ENCODE assay signal across 8 cellular contexts in the genomic region with DNA sequence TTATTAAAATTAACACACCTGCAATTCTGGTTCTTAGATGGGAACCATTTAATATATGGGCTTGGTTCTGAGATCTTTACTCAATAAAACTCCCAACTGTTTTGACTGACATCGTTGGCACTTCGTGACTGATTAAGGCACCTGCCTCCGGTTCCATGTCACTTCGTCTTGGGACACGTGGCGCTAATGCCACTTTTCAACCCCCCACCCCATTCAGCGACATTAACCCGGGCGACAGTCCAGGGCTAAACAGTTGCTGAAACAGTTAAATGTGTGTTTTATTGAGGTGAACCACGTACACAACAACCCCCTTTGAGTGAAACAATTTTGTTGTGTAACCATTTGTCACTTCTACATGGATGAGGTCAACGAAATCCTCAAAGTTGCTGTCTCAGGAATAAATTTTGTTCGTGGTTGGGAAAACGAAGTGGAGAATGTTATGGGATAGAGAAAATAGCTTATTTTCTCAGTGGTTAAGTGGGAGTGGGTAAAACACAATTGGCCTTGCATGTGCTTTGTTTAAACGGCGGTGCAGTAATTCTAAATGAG. TPM values are rescaled to one million over a fixed set of nuclear protein-coding genes. Genes with fewer than 3 reads are reported as not detected.
DNase-seq lines count a peak whose midpoint lies in the region; ATAC-seq and TF ChIP-seq lines count a peak whose summit lies in the region.

No MANE protein-coding gene starts in this region.

- H3K36me3 Mint-ChIP-seq in activated naive CD4-positive, alpha-beta T cell treated with anti-CD3 and anti-CD28 coated beads for 36 hours (ENCODE audit: low read depth) = no peaks in the 10 kb centered on the region

- H3K27me3 ChIP-seq in adrenal gland (no peaks in the 10 kb centered on the region), right lobe of liver (no peaks in the 10 kb centered on the region), transverse colon (no peaks in the 10 kb centered on the region)

- no peak for ATAC-seq in right lobe of liver
- no peak for ATAC-seq in GM21390 (IDR thresholded peaks at IDR 0.05; ENCODE audit: unreplicated experiment)
- ATAC-seq in HG03565 (IDR thresholded peaks at IDR 0.05; ENCODE audit: unreplicated experiment) = no peak

- H3K27ac Mint-ChIP-seq in activated naive CD4-positive, alpha-beta T cell treated with anti-CD3 and anti-CD28 coated beads for 36 hours = peak overlapping the region; percentile 87

- no peak for DNase-seq in activated naive CD4-positive, alpha-beta T cell treated with anti-CD3 and anti-CD28 coated beads for 36 hours
- no peak for DNase-seq in activated naive CD4-positive, alpha-beta T cell (lab: John Stamatoyannopoulos, UW)
- DNase-seq in adrenal gland (peak in 1 of 7 donors; percentile 39), right lobe of liver (peak in 1 of 3 donors; percentile 56), transverse colon (no peak), NK-92 (lab: John Stamatoyannopoulos, UW; ENCODE audit: unreplicated experiment) (no peak)

- no peaks in the 10 kb centered on the region for H3K9me3 Mint-ChIP-seq in activated naive CD4-positive, alpha-beta T cell treated with anti-CD3 and anti-CD28 coated beads for 36 hours

- in situ Hi-C loops in transverse colon (cut with MboI; ENCODE audit: low pct_ligation_motif_present in 1 of 4, low pct_unique_long_range_greater_than_20kb in 1 of 4, low sequenced_read_pairs in 3 of 4) = loop anchor here in 1 of 4 donors (10.0 to 25.0 kb wide), 2 partner anchors 92 to 645 kb away; partner anchors contain the start of gene ARID2

- peak overlapping the region; percentile 96 to 100 (median 99) for H3K27ac ChIP-seq in adrenal gland
- peak overlapping the region; percentile 98 to 100 (median 99) for H3K27ac ChIP-seq in right lobe of liver
- H3K27ac ChIP-seq in transverse colon = peak overlapping the region; percentile 98 to 100 (median 100)

- H3K4me3 ChIP-seq in adrenal gland (peak overlapping the region; percentile 55 to 87 (median 72)), right lobe of liver (peak overlapping the region; percentile 63 to 74 (median 73)), transverse colon (peak overlapping the region; percentile 65 to 86 (median 72))

- TF ChIP-seq POLR2A in adrenal gland (IDR thresholded peaks at IDR 0.05) (no peak), right lobe of liver (IDR thresholded peaks at IDR 0.05) (no peak), transverse colon (IDR thresholded peaks at IDR 0.05) (no peak)

- TF ChIP-seq EP300 in transverse colon (IDR thresholded peaks at IDR 0.05; ENCODE audit: low read depth) = no peak

- TF ChIP-seq CTCF in adrenal gland (IDR thresholded peaks at IDR 0.05) (no peak), right lobe of liver (IDR thresholded peaks at IDR 0.05) (no peak), transverse colon (IDR thresholded peaks at IDR 0.05) (no peak)

- H3K4me1 ChIP-seq in adrenal gland (replicated peaks in 1 of 2) = peaks cover 33 to 42% of the 10 kb centered on the region in 2 donors
- H3K4me1 ChIP-seq in right lobe of liver = peaks cover 0 to 43% (median 9%) of the 10 kb centered on the region in 4 donors
- peaks cover 7 to 43% (median 26%) of the 10 kb centered on the region in 4 donors for H3K4me1 ChIP-seq in transverse colon

- H3K36me3 ChIP-seq in adrenal gland (replicated peaks in 1 of 2) (no peaks in the 10 kb centered on the region), right lobe of liver (no peaks in the 10 kb centered on the region), transverse colon (no peaks in the 10 kb centered on the region)

- intact Hi-C loops in activated naive CD4-positive, alpha-beta T cell treated with anti-CD3 and anti-CD28 coated beads for 36 hours (cut with micrococcal nuclease) = loop anchor here (2.0 kb wide), 1 partner anchor 14 kb away; no protein-coding TSS in a partner anchor
- intact Hi-C loops in adrenal gland (cut with DNase I) = loop anchor here in 1 of 2 donors (10.0 kb wide), 1 partner anchor 172 kb away; no protein-coding TSS in a partner anchor
- intact Hi-C loops in right lobe of liver (cut with DNase I) = no loop called here
- intact Hi-C loops in transverse colon (cut with DNase I; ENCODE audit: low total_unique reads) = loop anchor here (10.0 kb wide), 1 partner anchor 118 kb away; the partner anchor contains the start of gene SLC38A1

- no peaks in the 10 kb centered on the region for H3K9me3 ChIP-seq in adrenal gland (replicated peaks in 1 of 3)
- H3K9me3 ChIP-seq in right lobe of liver = no peaks in the 10 kb centered on the region
- H3K9me3 ChIP-seq in transverse colon = no peaks in the 10 kb centered on the region

- CTCF ChIA-PET in activated naive CD4-positive, alpha-beta T cell treated with anti-CD3 and anti-CD28 coated beads for 36 hours (lab: Charles Lee) = interaction anchor here (0.6 to 0.7 kb wide), 2 partner anchors 10 to 639 kb away, joined by 3 read pairs; no protein-coding TSS in a partner anchor

- H3K4me1 Mint-ChIP-seq in activated naive CD4-positive, alpha-beta T cell treated with anti-CD3 and anti-CD28 coated beads for 36 hours (ENCODE audit: low read depth) = peaks cover 39% of the 10 kb centered on the region

- 48 to 53% (median 52%) methylated on average over 15 of the region's 15 CpGs for WGBS in adrenal gland, 4 donors
- WGBS in right lobe of liver (ENCODE audit: insufficient coverage, low coverage, low lambda C conversion rate, missing lambda C conversion rate) = 24% methylated on average over 13 of the region's 15 CpGs
- 49 to 56% methylated on average over 11 to 15 of the region's 15 CpGs for WGBS in transverse colon (ENCODE audit: low coverage in 1 of 2), 2 donors

- no peaks in the 10 kb centered on the region for H3K27me3 Mint-ChIP-seq in activated naive CD4-positive, alpha-beta T cell treated with anti-CD3 and anti-CD28 coated beads for 36 hours (ENCODE audit: low read depth)

- H3K4me3 Mint-ChIP-seq in activated naive CD4-positive, alpha-beta T cell treated with anti-CD3 and anti-CD28 coated beads for 36 hours = peak overlapping the region; percentile 77

RNA-seq across cellular contexts. Expression of gene SLC38A2, which starts 9.9 kb away (rescaled TPM):
- total RNA-seq in activated naive CD4-positive, alpha-beta T cell treated with anti-CD3 and anti-CD28 coated beads for 36 hours = 100 to 1,000 TPM; 196 to 206 TPM
- total RNA-seq in adrenal gland = 100 to 1,000 TPM; 128 to 948 (median 375) TPM
- polyA plus RNA-seq in adrenal gland = 100 to 1,000 TPM in 2 of 3 donors, 10 to 100 TPM in 1; 94.6 to 119 (median 108) TPM
- 100 to 1,000 TPM in 5 of 6 experiments, 10 to 100 TPM in 1; 77.0 to 463 (median 290) TPM for total RNA-seq in right lobe of liver
- total RNA-seq in transverse colon = 100 to 1,000 TPM; 104 to 300 (median 229) TPM

Comparison
In these comparisons a context has a peak if more than half of its experiments do, and no peak if none do; other contexts are left out.
1. intact Hi-C loops: an anchor here in activated naive CD4-positive, alpha-beta T cell treated with anti-CD3 and anti-CD28 coated beads for 36 hours (2.0 kb wide) and transverse colon (10.0 kb wide); none called in right lobe of liver.